In genomic region chr2:105442056-105442455, GRCh38 we compare ENCODE assay signal across 21 cellular contexts. TPM values are rescaled to one million over a fixed set of nuclear protein-coding genes. Genes with fewer than 3 reads are reported as not detected.
A peak's percentile ranks its signal among the peaks of the same experiment; 100 is the strongest.
DNase-seq lines count a peak whose midpoint lies in the region; TF ChIP-seq lines count a peak whose summit lies in the region.
"Had no signal": no experiment of that assay in that cellular context is flagged by ENCODE, and none has a peak within 500 bp of the region (broad histone marks: within the 10 kb centered on the region; RNA-seq: fewer than 3 reads in every experiment).

No MANE protein-coding gene starts in this region.

- CTCF ChIA-PET in mammary epithelial cell (lab: Charles Lee; ENCODE audit: low non-redundant PET): no interaction called here

- no peak overlapping the region for H3K4me3 ChIP-seq in mammary epithelial cell (replicated peaks in 1 of 3; ENCODE audit: insufficient read depth in 1 of 3, low read depth in 2 of 3, low read length in 3 of 3)
- no peak overlapping the region for H3K4me3 ChIP-seq in breast epithelium
- no peak overlapping the region for H3K4me3 ChIP-seq in epithelial cell of esophagus (ENCODE audit: low read length)
- H3K4me3 ChIP-seq in neuronal stem cell (ENCODE audit: low read length in 2 of 2): no peak overlapping the region
- H3K4me3 ChIP-seq in Peyer's patch: no peak overlapping the region
- H3K4me3 ChIP-seq in transverse colon: no peak overlapping the region
- H3K4me3 ChIP-seq: A549, BLaER1 had no signal

- in situ Hi-C loops in mammary epithelial cell (cut with MboI; ENCODE audit: low sequenced_read_pairs in 2 of 2) (no loop called here), transverse colon (cut with MboI; ENCODE audit: low pct_ligation_motif_present in 1 of 4, low pct_unique_long_range_greater_than_20kb in 1 of 4, low sequenced_read_pairs in 3 of 4) (no loop called here)

- H3K27me3 ChIP-seq in mammary epithelial cell (ENCODE audit: insufficient read depth, low read length) (no peaks in the 10 kb centered on the region), breast epithelium (no peaks in the 10 kb centered on the region), neuronal stem cell (ENCODE audit: control insufficient read depth in 3 of 3, insufficient read depth in 3 of 3, low read depth in 1 of 3, low read length in 3 of 3) (no peaks in the 10 kb centered on the region), Peyer's patch (no peaks in the 10 kb centered on the region), transverse colon (no peaks in the 10 kb centered on the region)
- H3K27me3 ChIP-seq: BLaER1 had no signal

- H3K9ac ChIP-seq in mammary epithelial cell (ENCODE audit: insufficient read depth, low read length) (no peak overlapping the region), neuronal stem cell (ENCODE audit: low read depth, low read length, poor library complexity) (no peak overlapping the region)
- H3K9ac ChIP-seq: BLaER1 had no signal

- H3K4ac ChIP-seq in neuronal stem cell (ENCODE audit: low read length): no peak overlapping the region

- no peak overlapping the region for H4K91ac ChIP-seq in neuronal stem cell (ENCODE audit: low read depth, low read length, poor library complexity)

- H3K36me3 ChIP-seq in mammary epithelial cell (ENCODE audit: insufficient read depth, low read length) (no peaks in the 10 kb centered on the region), breast epithelium (no peaks in the 10 kb centered on the region), neuronal stem cell (replicated peaks in 1 of 2; ENCODE audit: control insufficient read depth in 2 of 2, insufficient read depth in 2 of 2, low read length in 2 of 2) (no peaks in the 10 kb centered on the region), Peyer's patch (no peaks in the 10 kb centered on the region), transverse colon (no peaks in the 10 kb centered on the region)
- H3K36me3 ChIP-seq: BLaER1 had no signal

- no peak overlapping the region for H3K18ac ChIP-seq in neuronal stem cell (ENCODE audit: low read length)

- H3K14ac ChIP-seq in neuronal stem cell (ENCODE audit: low read length): no peak overlapping the region

- no peaks in the 10 kb centered on the region for H3K79me1 ChIP-seq in neuronal stem cell (ENCODE audit: low read depth, low read length)

- no peak overlapping the region for H4K8ac ChIP-seq in neuronal stem cell (ENCODE audit: low read depth, low read length)

- no peak for TF ChIP-seq EP300 in transverse colon (IDR thresholded peaks at IDR 0.05; ENCODE audit: low read depth)

- no peak overlapping the region for H3K4me2 ChIP-seq in mammary epithelial cell (ENCODE audit: insufficient read depth, low read depth, low read length)
- no peak overlapping the region for H3K4me2 ChIP-seq in neuronal stem cell (ENCODE audit: insufficient read depth, low read length, poor library complexity, severe bottlenecking)
- H3K4me2 ChIP-seq: A549, BLaER1 had no signal

- TF ChIP-seq POLR2A in breast epithelium (IDR thresholded peaks at IDR 0.05) (no peak), Peyer's patch (IDR thresholded peaks at IDR 0.05) (no peak), transverse colon (IDR thresholded peaks at IDR 0.05) (no peak)

- no peaks in the 10 kb centered on the region for H3K27me3 Mint-ChIP-seq in type B pancreatic cell

- 19% methylated on average over 2 of the region's 2 CpGs for WGBS in mammary epithelial cell (ENCODE audit: low coverage, missing lambda C conversion rate)
- WGBS in neuronal stem cell (ENCODE audit: extremely low coverage in 2 of 2, insufficient read length in 2 of 2, insufficient replicate concordance in 1 of 2), 2 donors: no CpG with 5 or more reads among the region's 2 CpGs
- WGBS in transverse colon (ENCODE audit: low coverage in 1 of 2), 2 donors: 81 to 95% methylated on average over 2 of the region's 2 CpGs

- no TSS peak for BruUV-seq in mammary epithelial cell (replicated peaks; lab: Mats Ljungman, UMichigan)

- H2BK120ac ChIP-seq in neuronal stem cell (ENCODE audit: low read depth, low read length): no peak overlapping the region

- no peak overlapping the region for H3K4me3 Mint-ChIP-seq in type B pancreatic cell
- H3K4me3 Mint-ChIP-seq: CD14-positive monocyte; CD4-positive, alpha-beta memory T cell; HFFc6 had no signal

- H2AFZ ChIP-seq in mammary epithelial cell (ENCODE audit: low read depth, low read length): peak overlapping the region; percentile 35
- H2AFZ ChIP-seq in neuronal stem cell (ENCODE audit: low read length): peak overlapping the region; percentile 51

- no peak overlapping the region for H2BK15ac ChIP-seq in neuronal stem cell (ENCODE audit: low read length)

- TF ChIP-seq CTCF in mammary epithelial cell (conservative IDR thresholded peaks at IDR 0.05 in 1 of 2, IDR thresholded peaks at IDR 0.05 in 1 of 2; ENCODE audit: extremely low read depth in 1 of 2, insufficient read depth in 1 of 2, low read depth in 1 of 2, low read length in 2 of 2) (no peak), breast epithelium (IDR thresholded peaks at IDR 0.05) (no peak), epithelial cell of esophagus (IDR thresholded peaks at IDR 0.05; ENCODE audit: insufficient read depth, low read depth, low read length, missing control alignments) (no peak), type B pancreatic cell (conservative IDR thresholded peaks at IDR 0.05) (no peak), Peyer's patch (IDR thresholded peaks at IDR 0.05) (no peak), transverse colon (IDR thresholded peaks at IDR 0.05) (no peak)

- H3K23ac ChIP-seq in neuronal stem cell (ENCODE audit: low read depth, low read length, poor library complexity): no peak overlapping the region

- H3K9me3 ChIP-seq in mammary epithelial cell (replicated peaks; ENCODE audit: insufficient read depth, low read length): no peaks in the 10 kb centered on the region
- H3K9me3 ChIP-seq in breast epithelium: no peaks in the 10 kb centered on the region
- H3K9me3 ChIP-seq in neuronal stem cell (replicated peaks in 1 of 2; ENCODE audit: control insufficient read depth in 2 of 2, insufficient read depth in 1 of 2, low read depth in 1 of 2, low read length in 2 of 2): no peaks in the 10 kb centered on the region
- H3K9me3 ChIP-seq in Peyer's patch: no peaks in the 10 kb centered on the region
- H3K9me3 ChIP-seq in transverse colon: no peaks in the 10 kb centered on the region
- H3K9me3 ChIP-seq: A549, BLaER1 had no signal

- no peaks in the 10 kb centered on the region for H4K20me1 ChIP-seq in mammary epithelial cell (ENCODE audit: insufficient read depth, low read length)
- H4K20me1 ChIP-seq: BLaER1 had no signal

- no peak overlapping the region for H2AK5ac ChIP-seq in neuronal stem cell (ENCODE audit: low read depth, low read length)

- no peak for DNase-seq in mammary epithelial cell
- DNase-seq in breast epithelium (ENCODE audit: low spot score in 2 of 2): no peak
- DNase-seq in epithelial cell of esophagus (ENCODE audit: low read depth): peak; percentile 47
- no peak for DNase-seq in neuronal stem cell (ENCODE audit: low spot score)
- DNase-seq in type B pancreatic cell (ENCODE audit: extremely low spot score, unreplicated experiment): no peak
- no peak for DNase-seq in anterior cingulate cortex (lab: John Stamatoyannopoulos, UW)
- no peak for DNase-seq in Peyer's patch
- DNase-seq in transverse colon: no peak
- DNase-seq: AML-193; CD4-positive, alpha-beta memory T cell; DMS153; DMS79; GDM1; GOT3; H7; HFFc6 had no signal

- no peaks in the 10 kb centered on the region for H3K36me3 Mint-ChIP-seq in type B pancreatic cell
- H3K36me3 Mint-ChIP-seq: CD14-positive monocyte; CD4-positive, alpha-beta memory T cell had no signal

- peak overlapping the region; percentile 79 for H3K27ac Mint-ChIP-seq in type B pancreatic cell
- H3K27ac Mint-ChIP-seq: CD14-positive monocyte; CD4-positive, alpha-beta memory T cell; HFFc6 had no signal

- intact Hi-C loops in mammary epithelial cell (cut with micrococcal nuclease): no loop called here
- intact Hi-C loops in breast epithelium (cut with DNase I; ENCODE audit: low total_unique reads): no loop called here
- intact Hi-C loops in transverse colon (cut with DNase I; ENCODE audit: low total_unique reads): loop anchor here (10.0 kb wide), 1 partner anchor 47 kb away; the partner anchor contains the start of gene FHL2

- peaks cover 6% of the 10 kb centered on the region for H3K4me1 ChIP-seq in mammary epithelial cell (ENCODE audit: insufficient read depth, low read length)
- no peaks in the 10 kb centered on the region for H3K4me1 ChIP-seq in breast epithelium
- peaks cover 5 to 7% of the 10 kb centered on the region in 2 donors for H3K4me1 ChIP-seq in neuronal stem cell (ENCODE audit: control insufficient read depth in 2 of 2, insufficient read depth in 1 of 2, low read depth in 1 of 2, low read length in 2 of 2)
- peaks cover 0 to 16% (median 0%) of the 10 kb centered on the region in 4 donors for H3K4me1 ChIP-seq in Peyer's patch
- peaks cover 19 to 41% (median 29%) of the 10 kb centered on the region in 4 donors for H3K4me1 ChIP-seq in transverse colon
- H3K4me1 ChIP-seq: A549 had no signal

- H3K79me2 ChIP-seq in mammary epithelial cell (ENCODE audit: insufficient read depth, low read length): no peaks in the 10 kb centered on the region

- no peak overlapping the region for H2BK12ac ChIP-seq in neuronal stem cell (ENCODE audit: low read length)

- no peaks in the 10 kb centered on the region for H3K9me3 Mint-ChIP-seq in type B pancreatic cell
- H3K9me3 Mint-ChIP-seq: CD14-positive monocyte; CD4-positive, alpha-beta memory T cell; HFFc6 had no signal

- peaks cover 16% of the 10 kb centered on the region for H3K4me1 Mint-ChIP-seq in type B pancreatic cell (ENCODE audit: unreplicated experiment)
- H3K4me1 Mint-ChIP-seq: CD14-positive monocyte; CD4-positive, alpha-beta memory T cell had no signal

- dilution Hi-C loops in mammary epithelial cell (cut with HindIII; ENCODE audit: low sequenced_read_pairs): no loop called here

- no peak overlapping the region for H2BK5ac ChIP-seq in neuronal stem cell (ENCODE audit: low read length)

- H3K27ac ChIP-seq in mammary epithelial cell (ENCODE audit: insufficient read depth, low read depth, low read length) (no peak overlapping the region), breast epithelium (no peak overlapping the region), neuronal stem cell (replicated peaks; ENCODE audit: low read length) (no peak overlapping the region), Peyer's patch (no peak overlapping the region), transverse colon (no peak overlapping the region)
- H3K27ac ChIP-seq: 22Rv1, A549, BLaER1, HL-60 had no signal

RNA-seq across cellular contexts. Expression of gene FHL2, which starts 43.2 kb away (rescaled TPM):
- total RNA-seq in mammary epithelial cell (100 to 1,000 TPM; 158 to 363 TPM), breast epithelium (100 to 1,000 TPM in 1 of 3 donors, 10 to 100 TPM in 2; 20.0 to 128 (median 98.2) TPM), type B pancreatic cell (ENCODE audit: low replicate concordance) (19.9 and 21.9 TPM in 2 replicates), Peyer's patch (10 to 100 TPM; 41.8 to 75.9 (median 65.3) TPM), transverse colon (100 to 1,000 TPM in 1 of 4 donors, 10 to 100 TPM in 3; 56.1 to 140 (median 89.2) TPM)
- polyA plus RNA-seq in mammary epithelial cell: 280 TPM
- polyA minus RNA-seq in mammary epithelial cell: 170 TPM
- 10.6 TPM for polyA plus RNA-seq in neuronal stem cell (2013, experiment 1 of 2)
- polyA plus RNA-seq in neuronal stem cell (2013, experiment 2 of 2): 10.4 TPM
